16 cellular contexts compared by ENCODE assay signal in genomic region chr12:7503686-7504085, GRCh38. TPM values are rescaled to one million over a fixed set of nuclear protein-coding genes. Genes with fewer than 3 reads are reported as not detected.
A peak's percentile ranks its signal among the peaks of the same experiment; 100 is the strongest.
DNase-seq lines count a peak whose midpoint lies in the region; ATAC-seq and TF ChIP-seq lines count a peak whose summit lies in the region.
"Had no signal": no experiment of that assay in that cellular context is flagged by ENCODE, and none has a peak within 500 bp of the region (broad histone marks: within the 10 kb centered on the region; RNA-seq: fewer than 3 reads in every experiment).

Gene CD163 (minus strand): TSS chr12:7503777. CDS start chr12:7503690, 87 bp downstream.

- in situ Hi-C loops in gastrocnemius medialis (cut with MboI; ENCODE audit: low sequenced_read_pairs in 4 of 4) = no loop called here

- DNase-seq in CD1c-positive myeloid dendritic cell (ENCODE audit: extremely low spot score) = peak; percentile 94
- no peak for DNase-seq in left colon
- DNase-seq in gastrocnemius medialis = no peak
- no peak for DNase-seq in NK-92 treated with Interleukin-12 subunit alpha and Interleukin-12 subunit beta, amount 100 ng/mL, for 24 hours (lab: John Stamatoyannopoulos, UW)
- no peak for DNase-seq in C1 segment of cervical spinal cord (lab: John Stamatoyannopoulos, UW)
- DNase-seq in stimulated activated CD4-positive, alpha-beta T cell treated with anti-CD3 and anti-CD28 coated beads, Interleukin-4, amount 100 ng/mL, for 24 hours = no peak
- DNase-seq: activated CD8-positive, alpha-beta memory T cell treated with anti-CD3 and anti-CD28 coated beads, Interleukin-2, amount 50 U/mL, for 4 hours; DMS53; mammary epithelial cell; NCI-H1417; NCI-H524 had no signal

- no peaks in the 10 kb centered on the region for H3K9me3 ChIP-seq in gastrocnemius medialis
- H3K9me3 ChIP-seq: HAP-1 had no signal

- intact Hi-C loops in left colon (cut with DNase I, micrococcal nuclease) (no loop called here), gastrocnemius medialis (cut with DNase I; ENCODE audit: low total_unique reads) (no loop called here)

- H3K36me3 ChIP-seq in gastrocnemius medialis = no peaks in the 10 kb centered on the region
- H3K36me3 ChIP-seq: HAP-1 had no signal

- no peak for TF ChIP-seq CTCF in gastrocnemius medialis (IDR thresholded peaks at IDR 0.05 in 4 of 5, conservative IDR thresholded peaks at IDR 0.05 in 1 of 5)

- H3K4me1 ChIP-seq in gastrocnemius medialis = no peaks in the 10 kb centered on the region
- H3K4me1 ChIP-seq: HAP-1, parathyroid adenoma had no signal

- H3K27ac ChIP-seq in adipose tissue (ENCODE audit: low read depth, low read length) (no peak within 1 kb of the TSS), gastrocnemius medialis (no peak within 1 kb of the TSS)
- H3K27ac ChIP-seq: parathyroid adenoma had no signal

- H3K27me3 ChIP-seq in gastrocnemius medialis = no peaks in the 10 kb centered on the region

- 40 to 62% (median 44%) methylated on average over 2 of the region's 2 CpGs for WGBS in adipose tissue, 3 donors

- peak within 1 kb of the TSS in 1 of 4 donors; percentile 31 for H3K4me3 ChIP-seq in gastrocnemius medialis
- H3K4me3 ChIP-seq: GM12878, HAP-1 had no signal

- ATAC-seq in left colon (no peak), gastrocnemius medialis (no peak)
- ATAC-seq in activated CD4-positive, CD25-positive, alpha-beta regulatory T cell treated with anti-CD3 and anti-CD28 coated beads, Interleukin-2, amount 50 U/mL, for 24 hours = no peak
- ATAC-seq: GM12878 had no signal

- TF ChIP-seq POLR2A in gastrocnemius medialis (IDR thresholded peaks at IDR 0.05) = peak in 1 of 2 donors; percentile 19

RNA-seq across cellular contexts. Expression of gene CD163, which starts in this region (rescaled TPM):
- polyA plus RNA-seq in adipose tissue = 100 to 1,000 TPM in 2 of 3 donors, 10 to 100 TPM in 1; 48.3 to 211 (median 123) TPM
- total RNA-seq in left colon (10 to 100 TPM; 29.8 to 45.2 TPM), gastrocnemius medialis (10 to 100 TPM; 20.7 to 57.7 (median 38.1) TPM)
- polyA plus RNA-seq: GM12878, mammary epithelial cell had no signal
